ENCODE assay signal across 1 cellular context in the genomic region with DNA sequence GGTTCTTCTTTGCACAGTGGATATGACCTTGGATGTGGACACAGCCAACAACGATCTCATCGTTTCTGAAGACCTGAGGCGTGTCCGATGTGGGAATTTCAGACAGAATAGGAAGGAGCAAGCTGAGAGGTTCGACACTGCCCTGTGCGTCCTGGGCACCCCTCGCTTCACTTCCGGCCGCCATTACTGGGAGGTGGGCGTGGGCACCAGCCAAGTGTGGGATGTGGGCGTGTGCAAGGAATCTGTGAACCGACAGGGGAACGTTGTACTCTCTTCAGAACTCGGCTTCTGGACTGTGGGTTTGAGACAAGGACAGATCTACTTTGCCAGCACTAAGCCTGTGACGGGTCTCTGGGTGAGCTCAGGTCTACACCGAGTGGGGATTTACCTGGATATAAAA.
TF ChIP-seq lines count a peak whose summit lies in the region.

No MANE protein-coding gene starts in this region.

TF ChIP-seq in K562, 482 proteins besides CTCF, POLR2A, EP300 and RAD21:
- TF ChIP-seq ZNF696 (CRISPR knock-in tag; conservative IDR thresholded peaks at IDR 0.05) (no peak), YY1 (IDR thresholded peaks at IDR 0.05; ENCODE audit: borderline replicate concordance in 1 of 3, control insufficient read depth in 1 of 3, extremely low read depth in 1 of 3, insufficient read depth in 3 of 3, insufficient read length in 1 of 3, insufficient replicate concordance in 2 of 3, low read depth in 1 of 3, low read length in 2 of 3) (peak in 1 of 3 experiments; percentile 46)
